ENCODE assay signal across 38 cellular contexts in the genomic region with DNA sequence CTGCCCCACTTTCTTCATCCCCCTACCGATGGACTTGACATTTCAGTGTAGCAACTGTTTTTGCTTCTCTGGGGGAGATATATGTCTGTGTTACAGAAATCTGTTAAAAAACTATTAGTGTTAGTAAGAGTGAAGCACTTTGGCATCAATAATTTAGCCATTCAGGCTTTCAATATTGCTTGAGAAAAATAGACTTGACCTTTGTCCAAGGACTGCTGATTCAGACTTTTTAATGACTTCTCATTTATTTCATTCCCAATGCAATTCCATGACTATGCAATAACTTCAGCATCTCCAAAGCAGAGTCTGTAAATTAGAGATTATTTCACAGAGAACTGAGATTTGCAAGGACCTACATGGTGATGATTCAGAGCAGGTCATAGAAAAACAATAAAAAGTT.
"Had no signal": no experiment of that assay in that cellular context is flagged by ENCODE, and none has a peak within 500 bp of the region (broad histone marks: within the 10 kb centered on the region; RNA-seq: fewer than 3 reads in every experiment).

No MANE protein-coding gene starts in this region.

- H3K4me1 Mint-ChIP-seq: activated CD4-positive, alpha-beta T cell treated with anti-CD3 and anti-CD28 coated beads, Interleukin-2, amount 10 ng/mL, durations not matched to agents 24 days and 14 days; activated naive CD8-positive, alpha-beta T cell treated with anti-CD3 and anti-CD28 coated beads for 36 hours; activated T-helper 17 cell treated with anti-CD3 and anti-CD28 coated beads, Interleukin-2, amount 50 U/mL, for 72 hours; WTC11 had no signal

- ATAC-seq: activated CD4-positive, CD25-positive, alpha-beta regulatory T cell treated with anti-CD3 and anti-CD28 coated beads, Interleukin-2, amount 50 U/mL, for 24 hours; activated CD8-positive, alpha-beta T cell treated with anti-CD3 and anti-CD28 coated beads for 36 hours; activated naive CD4-positive, alpha-beta T cell treated with anti-CD3 and anti-CD28 coated beads, Interleukin-2, amount 50 U/mL, for 72 hours; activated T-cell treated with anti-CD3 and anti-CD28 coated beads, Interleukin-2, amount 50 U/mL, for 4 hours; activated T-cell treated with anti-CD3 and anti-CD28 coated beads, Interleukin-2, amount 50 U/mL, for 72 hours; activated T-helper 17 cell treated with anti-CD3 and anti-CD28 coated beads, Interleukin-2, amount 50 U/mL, for 72 hours; body of pancreas; WTC11 had no signal

- H3K9me3 Mint-ChIP-seq: activated CD4-positive, alpha-beta T cell treated with anti-CD3 and anti-CD28 coated beads, Interleukin-2, amount 10 ng/mL, durations not matched to agents 24 days and 14 days; T-helper 2 cell treated with Interferon-gamma antibody and Interleukin-4, amounts not matched to agents 5 μg/mL and 100 μg/mL, for 36 hours had no signal

- H3K4me1 ChIP-seq: adrenal gland, body of pancreas, breast epithelium had no signal

- H3K9me3 ChIP-seq: adrenal gland, body of pancreas had no signal

- DNase-seq: activated CD4-positive, alpha-beta memory T cell treated with anti-CD3 and anti-CD28 coated beads for 36 hours; activated CD4-positive, alpha-beta T cell treated with anti-CD3 and anti-CD28 coated beads for 4 hours; activated CD4-positive, alpha-beta T cell treated with anti-CD3 and anti-CD28 coated beads, Interleukin-2, amount 10 ng/mL, durations not matched to agents 24 days and 14 days; activated CD4-positive, alpha-beta T cell treated with anti-CD3 and anti-CD28 coated beads, Interleukin-2, amount 50 U/mL, for 1 hour; activated CD4-positive, alpha-beta T cell treated with anti-CD3 and anti-CD28 coated beads, Interleukin-2, amount 50 U/mL, for 4 hours; activated CD4-positive, CD25-positive, alpha-beta regulatory T cell; activated CD8-positive, alpha-beta memory T cell treated with anti-CD3 and anti-CD28 coated beads, Interleukin-2, amount 50 U/mL, for 4 hours; activated CD8-positive, alpha-beta T cell treated with anti-CD3 and anti-CD28 coated beads for 36 hours; activated effector memory CD4-positive, alpha-beta T cell treated with anti-CD3 and anti-CD28 coated beads, Interleukin-2, amount 50 U/mL, for 16 hours; activated gamma-delta T cell treated with Interleukin-2 at 50 U/mL for 16 hours; activated naive CD4-positive, alpha-beta T cell; activated naive CD4-positive, alpha-beta T cell treated with anti-CD3 and anti-CD28 coated beads for 36 hours; activated naive CD4-positive, alpha-beta T cell treated with anti-CD3 and anti-CD28 coated beads, Interleukin-2, amount 50 U/mL, for 16 hours; activated naive CD8-positive, alpha-beta T cell treated with anti-CD3 and anti-CD28 coated beads for 36 hours; activated T-cell treated with anti-CD3 and anti-CD28 coated beads for 4 hours; activated T-cell treated with anti-CD3 and anti-CD28 coated beads, Interleukin-2, amount 50 U/mL, for 1 hour; activated T-cell treated with anti-CD3 and anti-CD28 coated beads, Interleukin-2, amount 50 U/mL, for 4 hours; activated T-cell treated with anti-CD3 and anti-CD28 coated beads, Interleukin-2, amount 50 U/mL, for 72 hours; adrenal gland; amniotic stem cell; aorta; body of pancreas; brain microvascular endothelial cell; central memory CD4-positive, alpha-beta T cell; T-helper 1 cell; T-helper 2 cell; T-helper 9 cell had no signal

- H3K36me3 Mint-ChIP-seq: activated CD4-positive, alpha-beta memory T cell treated with anti-CD3 and anti-CD28 coated beads for 36 hours; activated naive CD4-positive, alpha-beta T cell treated with anti-CD3 and anti-CD28 coated beads, Interleukin-2, amount 50 U/mL, for 72 hours; activated naive CD8-positive, alpha-beta T cell treated with anti-CD3 and anti-CD28 coated beads for 36 hours; WTC11 had no signal

- H3K27ac Mint-ChIP-seq: activated CD4-positive, alpha-beta memory T cell treated with anti-CD3 and anti-CD28 coated beads for 36 hours; activated CD4-positive, alpha-beta T cell treated with anti-CD3 and anti-CD28 coated beads, Interleukin-2, amount 10 ng/mL, durations not matched to agents 24 days and 14 days; activated CD8-positive, alpha-beta T cell treated with anti-CD3 and anti-CD28 coated beads for 36 hours; activated naive CD4-positive, alpha-beta T cell treated with anti-CD3 and anti-CD28 coated beads for 36 hours; activated naive CD4-positive, alpha-beta T cell treated with anti-CD3 and anti-CD28 coated beads, Interleukin-2, amount 50 U/mL, for 72 hours; activated naive CD8-positive, alpha-beta T cell treated with anti-CD3 and anti-CD28 coated beads for 36 hours; activated T-cell treated with anti-CD3 and anti-CD28 coated beads, Interleukin-2, amount 50 U/mL, for 72 hours; activated T-helper 1 cell treated with anti-CD3 and anti-CD28 coated beads, Interleukin-12 subunit alpha, Interleukin-12 subunit beta, Interleukin-2, Interleukin-4 antibody, amounts not matched to agents 30 ng/mL and 10 ng/mL and 1 ng/mL, durations not matched to agents 14 hours and 24 hours and 36 hours; activated T-helper 17 cell treated with anti-CD3 and anti-CD28 coated beads, Interleukin-2, amount 50 U/mL, for 72 hours; T-helper 1 cell treated with Interleukin-12 subunit alpha and Interleukin-12 subunit beta and Interleukin-4 antibody, amounts not matched to agents 30 μg/mL and 1 μg/mL, for 36 hours; T-helper 2 cell treated with Interferon-gamma antibody and Interleukin-4, amounts not matched to agents 5 μg/mL and 100 μg/mL, for 36 hours; WTC11 had no signal

- H3K27me3 Mint-ChIP-seq: activated CD4-positive, alpha-beta T cell treated with anti-CD3 and anti-CD28 coated beads, Interleukin-2, amount 10 ng/mL, durations not matched to agents 24 days and 14 days; activated naive CD8-positive, alpha-beta T cell treated with anti-CD3 and anti-CD28 coated beads for 36 hours; activated T-helper 17 cell treated with anti-CD3 and anti-CD28 coated beads, Interleukin-2, amount 50 U/mL, for 72 hours had no signal

- H3K4me3 ChIP-seq: adrenal gland, body of pancreas, breast epithelium had no signal

- FAIRE-seq: astrocyte, TTC549 had no signal

- H3K27ac ChIP-seq: adrenal gland, body of pancreas, brain microvascular endothelial cell, breast epithelium, VCaP had no signal

- H3K36me3 ChIP-seq: adrenal gland, brain microvascular endothelial cell, breast epithelium had no signal

- H3K4me3 Mint-ChIP-seq: activated CD4-positive, alpha-beta memory T cell treated with anti-CD3 and anti-CD28 coated beads for 36 hours; activated CD4-positive, alpha-beta T cell treated with anti-CD3 and anti-CD28 coated beads, Interleukin-2, amount 10 ng/mL, durations not matched to agents 24 days and 14 days; activated CD8-positive, alpha-beta T cell treated with anti-CD3 and anti-CD28 coated beads for 36 hours; activated naive CD4-positive, alpha-beta T cell treated with anti-CD3 and anti-CD28 coated beads for 36 hours; activated naive CD8-positive, alpha-beta T cell treated with anti-CD3 and anti-CD28 coated beads for 36 hours; activated T-cell treated with anti-CD3 and anti-CD28 coated beads, Interleukin-2, amount 50 U/mL, for 4 hours; activated T-cell treated with anti-CD3 and anti-CD28 coated beads, Interleukin-2, amount 50 U/mL, for 72 hours; activated T-helper 1 cell treated with anti-CD3 and anti-CD28 coated beads, Interleukin-12 subunit alpha, Interleukin-12 subunit beta, Interleukin-2, Interleukin-4 antibody, amounts not matched to agents 30 ng/mL and 10 ng/mL and 1 ng/mL, durations not matched to agents 14 hours and 24 hours and 36 hours; activated T-helper 17 cell treated with anti-CD3 and anti-CD28 coated beads, Interleukin-2, amount 50 U/mL, for 72 hours; T-helper 1 cell treated with Interleukin-12 subunit alpha and Interleukin-12 subunit beta and Interleukin-4 antibody, amounts not matched to agents 30 μg/mL and 1 μg/mL, for 36 hours; T-helper 2 cell treated with Interferon-gamma antibody and Interleukin-4, amounts not matched to agents 5 μg/mL and 100 μg/mL, for 36 hours; WTC11 had no signal

- H3K27me3 ChIP-seq: adrenal gland, body of pancreas, brain microvascular endothelial cell, breast epithelium had no signal
